ENCODE assay signal across 9 cellular contexts in genomic region chr5:178238711-178239592, GRCh38. TPM values are rescaled to one million over a fixed set of nuclear protein-coding genes. Genes with fewer than 3 reads are reported as not detected.
DNase-seq lines count a peak whose midpoint lies in the region; ATAC-seq and TF ChIP-seq lines count a peak whose summit lies in the region.
"Had no signal": no experiment of that assay in that cellular context is flagged by ENCODE, and none has a peak within 500 bp of the region (broad histone marks: within the 10 kb centered on the region; RNA-seq: fewer than 3 reads in every experiment).

No MANE protein-coding gene starts in this region.

- H3K27me3 ChIP-seq in Karpas-422 (ENCODE audit: low read length) (no peaks in the 10 kb centered on the region), parathyroid adenoma (ENCODE audit: control insufficient read depth, insufficient read depth, low read length) (no peaks in the 10 kb centered on the region)
- H3K27me3 ChIP-seq: neural progenitor cell had no signal

- no peak for TF ChIP-seq CTCF in chondrocyte (IDR thresholded peaks at IDR 0.05)
- TF ChIP-seq CTCF in parathyroid adenoma (IDR thresholded peaks at IDR 0.05) = no peak

- DNase-seq in GDM1 (lab: John Stamatoyannopoulos, UW) (peak; percentile 41), Karpas-422 (peak; percentile 55), chondrocyte (ENCODE audit: low spot score) (peak; percentile 62), T1000 (lab: John Stamatoyannopoulos, UW) (no peak)
- DNase-seq: NCI-H2029 had no signal

- H3K4me1 Mint-ChIP-seq in chondrocyte (ENCODE audit: low read depth) = no peaks in the 10 kb centered on the region

- H3K9me2 ChIP-seq in Karpas-422 (replicated peaks; ENCODE audit: insufficient read depth, low read length) = no peaks in the 10 kb centered on the region

- no peaks in the 10 kb centered on the region for H3K36me3 ChIP-seq in Karpas-422 (ENCODE audit: insufficient read depth, low read length)
- H3K36me3 ChIP-seq in parathyroid adenoma (ENCODE audit: control insufficient read depth, insufficient read depth, low read length) = no peaks in the 10 kb centered on the region
- H3K36me3 ChIP-seq: neural progenitor cell had no signal

- no peaks in the 10 kb centered on the region for H3K36me3 Mint-ChIP-seq in chondrocyte (ENCODE audit: low read depth)
- H3K36me3 Mint-ChIP-seq: neural progenitor cell had no signal

- H3K4me1 ChIP-seq in Karpas-422 (ENCODE audit: low read length) = peaks cover 46% of the 10 kb centered on the region
- no peaks in the 10 kb centered on the region for H3K4me1 ChIP-seq in parathyroid adenoma
- H3K4me1 ChIP-seq: neural progenitor cell had no signal

- H3K79me2 ChIP-seq in Karpas-422 (ENCODE audit: low read length) = no peaks in the 10 kb centered on the region
- H3K79me2 ChIP-seq in parathyroid adenoma = no peaks in the 10 kb centered on the region

- peak overlapping the region; percentile 42 for H3K4me2 ChIP-seq in Karpas-422 (ENCODE audit: low read depth, low read length, poor library complexity, severe bottlenecking)
- H3K4me2 ChIP-seq in parathyroid adenoma (ENCODE audit: low read length) = no peak overlapping the region
- H3K4me2 ChIP-seq: neural progenitor cell had no signal

- H3K9ac ChIP-seq in Karpas-422 (ENCODE audit: low read length) (peak overlapping the region; percentile 71), parathyroid adenoma (no peak overlapping the region)
- H3K9ac ChIP-seq: neural progenitor cell had no signal

- H3K27ac Mint-ChIP-seq in chondrocyte (ENCODE audit: unreplicated experiment) = no peak overlapping the region

- H3K4me3 Mint-ChIP-seq in chondrocyte (ENCODE audit: unreplicated experiment) = no peak overlapping the region

- H3K27me3 Mint-ChIP-seq in chondrocyte (ENCODE audit: low read depth) = no peaks in the 10 kb centered on the region

- no peaks in the 10 kb centered on the region for H4K20me1 ChIP-seq in Karpas-422 (ENCODE audit: insufficient read depth, low read depth, low read length)

- H3K27ac ChIP-seq in Karpas-422 (ENCODE audit: low read length) = peak overlapping the region; percentile 92
- H3K27ac ChIP-seq in parathyroid adenoma = peak overlapping the region; percentile 49
- H3K27ac ChIP-seq: neural progenitor cell had no signal

- ATAC-seq in GM21723 (IDR thresholded peaks at IDR 0.05; ENCODE audit: unreplicated experiment) (no peak), GM21528 (IDR thresholded peaks at IDR 0.05; ENCODE audit: low FRiP score, unreplicated experiment) (no peak)

- H3K4me3 ChIP-seq in Karpas-422 (ENCODE audit: low read length) = no peak overlapping the region
- no peak overlapping the region for H3K4me3 ChIP-seq in parathyroid adenoma (ENCODE audit: low read depth, low read length)
- H3K4me3 ChIP-seq: neural progenitor cell had no signal

- H3K9me3 ChIP-seq in Karpas-422 (ENCODE audit: low read length) (no peaks in the 10 kb centered on the region), parathyroid adenoma (ENCODE audit: control insufficient read depth, low read length) (no peaks in the 10 kb centered on the region)

- no peaks in the 10 kb centered on the region for H3K9me3 Mint-ChIP-seq in chondrocyte (ENCODE audit: low read depth)
- H3K9me3 Mint-ChIP-seq: neural progenitor cell had no signal

- H2AFZ ChIP-seq in Karpas-422 (ENCODE audit: low read length) = no peak overlapping the region
- no peak overlapping the region for H2AFZ ChIP-seq in parathyroid adenoma
- H2AFZ ChIP-seq: neural progenitor cell had no signal

RNA-seq across cellular contexts. Expression of gene PHYKPL, which starts 6.3 kb away (rescaled TPM):
- 116 and 118 TPM in 2 replicates for total RNA-seq in Karpas-422 (2014; rRNA removed; shearing (Covaris generic); ENCODE audit: low replicate concordance)
- total RNA-seq in chondrocyte = 40.0 to 49.1 TPM (median 43.8 TPM) in 3 replicates

RNA-seq across cellular contexts. Expression of gene HNRNPAB, which starts 34.6 kb away (rescaled TPM):
- 75.7 and 136 TPM in 2 replicates for total RNA-seq in Karpas-422 (2014; rRNA removed; shearing (Covaris generic); ENCODE audit: low replicate concordance)
- total RNA-seq in chondrocyte = 152 to 215 TPM (median 156 TPM) in 3 replicates

RNA-seq across cellular contexts. Expression of gene GMCL2, which starts 51.8 kb away (rescaled TPM):
- not detected in 2 replicates for total RNA-seq in Karpas-422 (2014; rRNA removed; shearing (Covaris generic); ENCODE audit: low replicate concordance)
- total RNA-seq in chondrocyte = not detected in 3 replicates
